Comparison of ENCODE assay signal across 1 cellular context in the genomic region with DNA sequence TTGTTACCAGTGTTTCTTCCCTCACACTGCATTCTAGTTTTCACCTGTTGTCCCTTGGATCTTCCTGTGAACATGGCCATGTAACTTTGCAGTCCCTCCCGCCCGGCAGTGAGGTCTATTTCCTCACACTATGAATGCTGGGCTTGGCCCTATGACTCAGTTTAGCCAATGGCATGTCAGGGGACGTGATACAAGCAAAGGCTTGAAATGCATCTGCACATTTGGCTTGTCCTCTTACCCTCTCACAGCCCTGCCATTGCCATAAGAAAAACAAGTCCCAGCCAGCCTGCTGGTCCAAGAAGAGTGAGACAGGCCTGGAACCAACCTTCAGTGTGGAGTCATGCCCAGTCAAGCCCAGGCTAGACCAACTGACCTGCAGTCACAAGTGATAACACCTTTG.
A peak's percentile ranks its signal among the peaks of the same experiment; 100 is the strongest.
TF ChIP-seq lines count a peak whose summit lies in the region.

No MANE protein-coding gene starts in this region.

TF ChIP-seq in HEK293, 187 proteins besides CTCF, POLR2A, EP300 and RAD21 (continued from another document):
- TF ChIP-seq, protein P1, sequence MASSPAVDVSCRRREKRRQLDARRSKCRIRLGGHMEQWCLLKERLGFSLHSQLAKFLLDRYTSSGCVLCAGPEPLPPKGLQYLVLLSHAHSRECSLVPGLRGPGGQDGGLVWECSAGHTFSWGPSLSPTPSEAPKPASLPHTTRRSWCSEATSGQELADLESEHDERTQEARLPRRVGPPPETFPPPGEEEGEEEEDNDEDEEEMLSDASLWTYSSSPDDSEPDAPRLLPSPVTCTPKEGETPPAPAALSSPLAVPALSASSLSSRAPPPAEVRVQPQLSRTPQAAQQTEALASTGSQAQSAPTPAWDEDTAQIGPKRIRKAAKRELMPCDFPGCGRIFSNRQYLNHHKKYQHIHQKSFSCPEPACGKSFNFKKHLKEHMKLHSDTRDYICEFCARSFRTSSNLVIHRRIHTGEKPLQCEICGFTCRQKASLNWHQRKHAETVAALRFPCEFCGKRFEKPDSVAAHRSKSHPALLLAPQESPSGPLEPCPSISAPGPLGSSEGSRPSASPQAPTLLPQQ (tag by site-specific recombination; IDR thresholded peaks at IDR 0.05) = no peak
- peak; percentile 41; the same call in 1 of the 2 replicates for TF ChIP-seq SCRT2 (tag by site-specific recombination; IDR thresholded peaks at IDR 0.05)
- TF ChIP-seq, protein P2, sequence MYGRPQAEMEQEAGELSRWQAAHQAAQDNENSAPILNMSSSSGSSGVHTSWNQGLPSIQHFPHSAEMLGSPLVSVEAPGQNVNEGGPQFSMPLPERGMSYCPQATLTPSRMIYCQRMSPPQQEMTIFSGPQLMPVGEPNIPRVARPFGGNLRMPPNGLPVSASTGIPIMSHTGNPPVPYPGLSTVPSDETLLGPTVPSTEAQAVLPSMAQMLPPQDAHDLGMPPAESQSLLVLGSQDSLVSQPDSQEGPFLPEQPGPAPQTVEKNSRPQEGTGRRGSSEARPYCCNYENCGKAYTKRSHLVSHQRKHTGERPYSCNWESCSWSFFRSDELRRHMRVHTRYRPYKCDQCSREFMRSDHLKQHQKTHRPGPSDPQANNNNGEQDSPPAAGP (tag by site-specific recombination; IDR thresholded peaks at IDR 0.05) = no peak
